Comparison of ENCODE assay signal across 8 cellular contexts in the genomic region with DNA sequence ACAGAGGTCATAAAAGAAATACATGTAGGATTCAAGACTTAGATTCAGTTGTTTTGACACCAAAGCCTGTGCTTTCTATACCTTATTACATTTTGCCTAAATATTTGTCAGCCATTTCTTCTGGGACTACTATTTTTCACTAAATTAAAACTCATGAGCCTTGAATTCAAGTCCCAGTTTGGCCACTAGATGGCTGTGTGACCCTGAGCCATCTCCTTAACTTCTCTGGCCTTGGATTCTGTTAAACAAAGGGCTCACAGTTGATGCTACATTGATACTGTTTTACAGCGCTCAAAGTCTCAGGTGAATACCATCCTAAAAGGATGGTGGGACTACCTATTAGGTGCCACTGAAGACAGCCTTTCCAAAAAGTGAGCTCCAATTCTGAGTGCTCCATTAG. TPM values are rescaled to one million over a fixed set of nuclear protein-coding genes. Genes with fewer than 3 reads are reported as not detected.
DNase-seq lines count a peak whose midpoint lies in the region; ATAC-seq and TF ChIP-seq lines count a peak whose summit lies in the region.

No MANE protein-coding gene starts in this region.

- peaks cover 6% of the 10 kb centered on the region for H3K27me3 Mint-ChIP-seq in activated naive CD8-positive, alpha-beta T cell treated with anti-CD3 and anti-CD28 coated beads, Interleukin-2, amount 50 U/mL, for 24 hours
- H3K27me3 Mint-ChIP-seq in activated naive CD8-positive, alpha-beta T cell treated with anti-CD3 and anti-CD28 coated beads for 36 hours: no peaks in the 10 kb centered on the region
- peaks cover 5% of the 10 kb centered on the region for H3K27me3 Mint-ChIP-seq in nephron (ENCODE audit: low read depth)

- H3K36me3 ChIP-seq in right atrium auricular region: no peaks in the 10 kb centered on the region

- peaks cover 12% of the 10 kb centered on the region for H3K9me3 Mint-ChIP-seq in activated naive CD8-positive, alpha-beta T cell treated with anti-CD3 and anti-CD28 coated beads, Interleukin-2, amount 50 U/mL, for 24 hours
- peaks cover 1% of the 10 kb centered on the region for H3K9me3 Mint-ChIP-seq in activated naive CD8-positive, alpha-beta T cell treated with anti-CD3 and anti-CD28 coated beads for 36 hours
- H3K9me3 Mint-ChIP-seq in nephron: peaks cover 3% of the 10 kb centered on the region

- in situ Hi-C loops in astrocyte of the cerebellum (cut with HindIII; ENCODE audit: low sequenced_read_pairs): no loop called here

- no peaks in the 10 kb centered on the region for H3K4me1 Mint-ChIP-seq in activated naive CD8-positive, alpha-beta T cell treated with anti-CD3 and anti-CD28 coated beads, Interleukin-2, amount 50 U/mL, for 24 hours
- H3K4me1 Mint-ChIP-seq in activated naive CD8-positive, alpha-beta T cell treated with anti-CD3 and anti-CD28 coated beads for 36 hours: no peaks in the 10 kb centered on the region
- no peaks in the 10 kb centered on the region for H3K4me1 Mint-ChIP-seq in nephron

- ATAC-seq in activated naive CD8-positive, alpha-beta T cell treated with anti-CD3 and anti-CD28 coated beads, Interleukin-2, amount 50 U/mL, for 24 hours: no peak
- ATAC-seq in HG03460 (IDR thresholded peaks at IDR 0.05; ENCODE audit: unreplicated experiment): peak; percentile 61
- ATAC-seq in GM21619 (IDR thresholded peaks at IDR 0.05; ENCODE audit: unreplicated experiment): no peak

- H3K4me3 ChIP-seq in astrocyte of the cerebellum (ENCODE audit: low read depth, low read length) (no peak overlapping the region), right atrium auricular region (no peak overlapping the region)

- no peak overlapping the region for H3K27ac Mint-ChIP-seq in activated naive CD8-positive, alpha-beta T cell treated with anti-CD3 and anti-CD28 coated beads, Interleukin-2, amount 50 U/mL, for 24 hours
- H3K27ac Mint-ChIP-seq in activated naive CD8-positive, alpha-beta T cell treated with anti-CD3 and anti-CD28 coated beads for 36 hours: no peak overlapping the region
- no peak overlapping the region for H3K27ac Mint-ChIP-seq in nephron

- no peaks in the 10 kb centered on the region for H3K4me1 ChIP-seq in right atrium auricular region

- DNase-seq in activated naive CD8-positive, alpha-beta T cell treated with anti-CD3 and anti-CD28 coated beads, Interleukin-2, amount 50 U/mL, for 24 hours: peak; percentile 8
- no peak for DNase-seq in activated naive CD8-positive, alpha-beta T cell treated with anti-CD3 and anti-CD28 coated beads for 36 hours
- DNase-seq in astrocyte of the cerebellum (ENCODE audit: low read depth) (peak; percentile 2), OCI-M2 (lab: John Stamatoyannopoulos, UW; ENCODE audit: unreplicated experiment) (no peak), right atrium auricular region (ENCODE audit: low spot score) (no peak)

- H3K9me3 ChIP-seq in right atrium auricular region: no peaks in the 10 kb centered on the region

- H3K4me3 Mint-ChIP-seq in activated naive CD8-positive, alpha-beta T cell treated with anti-CD3 and anti-CD28 coated beads, Interleukin-2, amount 50 U/mL, for 24 hours: no peak overlapping the region
- H3K4me3 Mint-ChIP-seq in activated naive CD8-positive, alpha-beta T cell treated with anti-CD3 and anti-CD28 coated beads for 36 hours: no peak overlapping the region
- H3K4me3 Mint-ChIP-seq in nephron: no peak overlapping the region

- H3K36me3 Mint-ChIP-seq in activated naive CD8-positive, alpha-beta T cell treated with anti-CD3 and anti-CD28 coated beads, Interleukin-2, amount 50 U/mL, for 24 hours (ENCODE audit: low read depth): no peaks in the 10 kb centered on the region
- peaks cover 2% of the 10 kb centered on the region for H3K36me3 Mint-ChIP-seq in activated naive CD8-positive, alpha-beta T cell treated with anti-CD3 and anti-CD28 coated beads for 36 hours
- no peaks in the 10 kb centered on the region for H3K36me3 Mint-ChIP-seq in nephron (ENCODE audit: low read depth)

- TF ChIP-seq CTCF in astrocyte of the cerebellum (IDR thresholded peaks at IDR 0.05; ENCODE audit: low read depth, low read length, missing control alignments) (peak; percentile 43), nephron (IDR thresholded peaks at IDR 0.05; ENCODE audit: unreplicated experiment in 3 of 3) (peak in 2 of 3 experiments; percentile 17 to 31), right atrium auricular region (IDR thresholded peaks at IDR 0.05) (peak in 1 of 2 donors; percentile 47)

- no peak overlapping the region for H3K27ac ChIP-seq in right atrium auricular region

- no peaks in the 10 kb centered on the region for H3K27me3 ChIP-seq in right atrium auricular region

RNA-seq across cellular contexts. Expression of gene CCDC198, which starts 39.6 kb away (rescaled TPM):
- total RNA-seq in activated naive CD8-positive, alpha-beta T cell treated with anti-CD3 and anti-CD28 coated beads for 36 hours: not detected
- total RNA-seq in right atrium auricular region: not detected

Comparison
In these comparisons a context has a peak if more than half of its experiments do, and no peak if none do; other contexts are left out.
1. DNase-seq: peak in activated naive CD8-positive, alpha-beta T cell treated with anti-CD3 and anti-CD28 coated beads, Interleukin-2, amount 50 U/mL, for 24 hours (single experiment) and astrocyte of the cerebellum (single experiment); none in activated naive CD8-positive, alpha-beta T cell treated with anti-CD3 and anti-CD28 coated beads for 36 hours (single experiment), OCI-M2 (single experiment) and right atrium auricular region (single experiment).